Comparison of ENCODE assay signal across 15 cellular contexts in the genomic region with DNA sequence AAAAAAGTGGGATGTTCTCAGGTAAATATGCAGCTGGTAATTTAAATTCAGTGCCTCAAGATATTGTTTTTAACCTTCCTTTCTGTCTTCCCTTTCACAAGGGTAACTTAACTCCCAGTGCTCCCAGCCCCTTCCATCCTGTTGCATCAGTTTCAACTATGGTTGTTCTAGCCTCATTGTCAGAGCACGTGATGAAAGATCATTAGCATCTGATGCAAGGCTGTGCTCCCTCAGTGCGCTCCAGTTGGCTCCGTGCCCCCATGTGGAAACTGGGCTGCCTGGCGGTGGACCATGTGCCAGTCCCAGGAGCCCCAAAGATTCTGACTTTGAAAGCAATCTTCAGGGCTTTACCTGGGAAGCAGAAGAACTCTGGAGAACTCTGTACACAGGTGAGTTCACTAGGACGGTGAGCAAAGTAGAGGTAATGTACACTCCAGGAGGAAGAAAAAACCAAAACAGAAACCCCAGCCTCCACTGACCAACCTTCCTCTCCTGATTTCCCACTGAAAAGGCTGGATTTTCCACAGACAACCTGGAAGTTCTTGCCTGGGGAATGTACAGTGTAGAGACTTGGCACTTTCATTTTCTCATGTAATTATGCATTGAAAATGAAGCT.
DNase-seq lines count a peak whose midpoint lies in the region; FAIRE-seq and TF ChIP-seq lines count a peak whose summit lies in the region.
"Had no signal": no experiment of that assay in that cellular context is flagged by ENCODE, and none has a peak within 500 bp of the region (broad histone marks: within the 10 kb centered on the region; RNA-seq: fewer than 3 reads in every experiment).

No MANE protein-coding gene starts in this region.

- H3K27me3 ChIP-seq in A673 (replicated peaks; ENCODE audit: insufficient read depth, low read depth, low read length, poor library complexity) = no peaks in the 10 kb centered on the region
- H3K27me3 ChIP-seq in transverse colon = no peaks in the 10 kb centered on the region
- H3K27me3 ChIP-seq: uterus had no signal

- WGBS in transverse colon (ENCODE audit: low coverage in 1 of 2), 2 donors = 79% methylated on average over 5 of the region's 5 CpGs; no CpG with 5 or more reads in 1 of the 2 donors

- CTCF ChIA-PET in A673 (lab: Charles Lee) = no interaction called here
- CTCF ChIA-PET in GM10248 (lab: Yijun Ruan, JAX) = interaction anchor here (10.9 kb wide), 1 partner anchor 14 kb away, joined by 100 read pairs; no protein-coding TSS in a partner anchor

- H3K36me3 ChIP-seq in A673 (ENCODE audit: insufficient read depth, low read length, poor library complexity, severe bottlenecking) (no peaks in the 10 kb centered on the region), transverse colon (no peaks in the 10 kb centered on the region)
- H3K36me3 ChIP-seq: HAP-1, uterus had no signal

- intact Hi-C loops in A673 (cut with micrococcal nuclease; ENCODE audit: unreplicated experiment) (no loop called here), transverse colon (cut with DNase I; ENCODE audit: low total_unique reads) (no loop called here)

- no peak for TF ChIP-seq CTCF in A673 (conservative IDR thresholded peaks at IDR 0.05; ENCODE audit: low read depth, low read length)
- TF ChIP-seq CTCF in GM10248 (IDR thresholded peaks at IDR 0.05; ENCODE audit: control extremely low read depth, extremely low read depth, low read depth, missing control alignments) = no peak
- TF ChIP-seq CTCF in transverse colon (IDR thresholded peaks at IDR 0.05) = no peak

- POLR2A ChIA-PET in A673 (lab: Charles Lee; ENCODE audit: low non-redundant PET) = no interaction called here
- POLR2A ChIA-PET in GM10248 (lab: Yijun Ruan, JAX) = no interaction called here

- TF ChIP-seq POLR2A in erythroblast (IDR thresholded peaks at IDR 0.05; ENCODE audit: low read length) (no peak), transverse colon (IDR thresholded peaks at IDR 0.05) (no peak)

- H3K27ac ChIP-seq in A673 (ENCODE audit: low read depth, low read length, poor library complexity, severe bottlenecking) = no peak overlapping the region
- no peak overlapping the region for H3K27ac ChIP-seq in transverse colon
- H3K27ac ChIP-seq: uterus had no signal

- no peak for TF ChIP-seq EP300 in transverse colon (IDR thresholded peaks at IDR 0.05; ENCODE audit: low read depth)

- H3K4me3 ChIP-seq in A673 (ENCODE audit: low read depth, low read length, poor library complexity, severe bottlenecking) (no peak overlapping the region), transverse colon (no peak overlapping the region)
- H3K4me3 ChIP-seq: HAP-1, uterus had no signal

- FAIRE-seq in HTR-8/SVneo (lab: Jason Lieb, UNC) = peak; percentile 4
- FAIRE-seq: TTC549 had no signal

- in situ Hi-C loops in transverse colon (cut with MboI; ENCODE audit: low pct_ligation_motif_present in 1 of 4, low pct_unique_long_range_greater_than_20kb in 1 of 4, low sequenced_read_pairs in 3 of 4) = loop anchor here in 1 of 4 donors (25.0 kb wide), 1 partner anchor 291 kb away; no protein-coding TSS in a partner anchor

- H3K9me3 ChIP-seq in A673 (ENCODE audit: low read depth, low read length, poor library complexity, severe bottlenecking) (no peaks in the 10 kb centered on the region), transverse colon (no peaks in the 10 kb centered on the region)
- H3K9me3 ChIP-seq: HAP-1, uterus had no signal

- DNase-seq in A673 (ENCODE audit: low spot score) (peak; percentile 50), HTR-8/SVneo (ENCODE audit: insufficient read length, low spot score) (no peak), erythroblast (lab: John Stamatoyannopoulos, UW) (peak; percentile 46 to 74), islet precursor cell (peak; percentile 16), GM10248 (ENCODE audit: extremely low spot score) (no peak), DMS79 (lab: John Stamatoyannopoulos, UW) (no peak), transverse colon (no peak)
- no peak for DNase-seq in activated CD8-positive, alpha-beta memory T cell treated with anti-CD3 and anti-CD28 coated beads, Interleukin-2, amount 50 U/mL, for 4 hours
- DNase-seq: endodermal cell, GF-D8, glutamatergic neuron, NCI-H1105, uterus had no signal

- no TSS peak for BruUV-seq in A673 (replicated peaks; lab: Mats Ljungman, UMichigan)

- H3K4me1 ChIP-seq in A673 (ENCODE audit: insufficient read depth, low read length, poor library complexity, severe bottlenecking) = no peaks in the 10 kb centered on the region
- H3K4me1 ChIP-seq in transverse colon = no peaks in the 10 kb centered on the region
- H3K4me1 ChIP-seq: HAP-1, uterus had no signal

Comparison
In these comparisons a context has a peak if more than half of its experiments do, and no peak if none do; other contexts are left out.
1. DNase-seq: peak in A673 (single experiment), erythroblast (2 of 2) and islet precursor cell (single experiment); none in HTR-8/SVneo (single experiment), GM10248 (single experiment), DMS79 (single experiment), activated CD8-positive, alpha-beta memory T cell treated with anti-CD3 and anti-CD28 coated beads, Interleukin-2, amount 50 U/mL, for 4 hours (single experiment) and transverse colon (single experiment).